19 cellular contexts compared by ENCODE assay signal in genomic region chr6:124858564-124858963, GRCh38.
DNase-seq lines count a peak whose midpoint lies in the region; ATAC-seq, FAIRE-seq and TF ChIP-seq lines count a peak whose summit lies in the region.
"Had no signal": no experiment of that assay in that cellular context is flagged by ENCODE, and none has a peak within 500 bp of the region (broad histone marks: within the 10 kb centered on the region; RNA-seq: fewer than 3 reads in every experiment).

No MANE protein-coding gene starts in this region.

- H4K91ac ChIP-seq in IMR-90 (ENCODE audit: insufficient read depth, low read depth, low read length) = no peak overlapping the region
- H4K91ac ChIP-seq in H1 (replicated peaks; ENCODE audit: insufficient read length, low read length) = no peak overlapping the region

- CTCF ChIA-PET in A673 (lab: Charles Lee) (no interaction called here), IMR-90 (lab: Yijun Ruan, JAX) (no interaction called here), H1 (lab: Charles Lee; ENCODE audit: partially characterized antibody) (interaction anchor here (1.0 to 1.6 kb wide), 3 partner anchors 9 to 254 kb away, joined by 3 to 4 read pairs (median 3); no protein-coding TSS in a partner anchor)

- H3K36me3 ChIP-seq in A673 (ENCODE audit: insufficient read depth, low read length, poor library complexity, severe bottlenecking) (no peaks in the 10 kb centered on the region), IMR-90 (ENCODE audit: control insufficient read depth, insufficient read depth, low read length) (no peaks in the 10 kb centered on the region), H1 (ENCODE audit: control insufficient read depth in 2 of 4, insufficient read depth in 4 of 4, low read length in 3 of 4) (no peaks in the 10 kb centered on the region), osteoblast (ENCODE audit: insufficient read depth, low read length) (no peaks in the 10 kb centered on the region), tibial nerve (no peaks in the 10 kb centered on the region)
- H3K36me3 ChIP-seq: BLaER1 had no signal

- H2BK12ac ChIP-seq in H1 (ENCODE audit: low read depth, low read length) = no peak overlapping the region

- TF ChIP-seq CTCF in A673 (conservative IDR thresholded peaks at IDR 0.05; ENCODE audit: low read depth, low read length) (no peak), IMR-90 (conservative IDR thresholded peaks at IDR 0.05; ENCODE audit: low read depth, low read length) (no peak), H1 (IDR thresholded peaks at IDR 0.05; ENCODE audit: control extremely low read depth in 1 of 3, insufficient read depth in 1 of 3, low read depth in 1 of 3, low read length in 3 of 3) (no peak), osteoblast (IDR thresholded peaks at IDR 0.05; ENCODE audit: extremely low read depth, low read depth, low read length) (no peak), tibial nerve (IDR thresholded peaks at IDR 0.05) (no peak)

- FAIRE-seq in H1 (lab: Jason Lieb, UNC) = no peak
- FAIRE-seq: GM19239 had no signal

- dilution Hi-C loops in IMR-90 (cut with HindIII; ENCODE audit: low sequenced_read_pairs, unreplicated experiment) = no loop called here

- DNase-seq in A673 (ENCODE audit: low spot score) (peak; percentile 31), IMR-90 (no peak), H1 (ENCODE audit: low read depth in 1 of 2, low spot score in 2 of 2) (no peak), osteoblast (ENCODE audit: insufficient read length, low spot score, missing footprints) (no peak), globus pallidus (ENCODE audit: low spot score) (no peak), amniotic stem cell (lab: John Stamatoyannopoulos, UW) (no peak), tibial nerve (ENCODE audit: low spot score in 2 of 2) (no peak)
- DNase-seq: AML-193; Caco-2; CD8-positive, alpha-beta memory T cell; DMS53; GF-D8; GOT3 had no signal

- H2BK15ac ChIP-seq in IMR-90 (ENCODE audit: low read depth, low read length) = no peak overlapping the region
- H2BK15ac ChIP-seq in H1 (ENCODE audit: low read length) = no peak overlapping the region

- intact Hi-C loops in A673 (cut with micrococcal nuclease; ENCODE audit: unreplicated experiment) = loop anchor here (10.0 kb wide), 2 partner anchors 1054 to 1464 kb away; partner anchors contain the start of gene NKAIN2
- intact Hi-C loops in IMR-90 (cut with micrococcal nuclease) = no loop called here

- H2BK5ac ChIP-seq in IMR-90 (ENCODE audit: low read depth, low read length, poor library complexity, severe bottlenecking) (no peak overlapping the region), H1 (ENCODE audit: low read depth, low read length) (no peak overlapping the region)

- TF ChIP-seq RAD21 in IMR-90 (IDR thresholded peaks at IDR 0.05; ENCODE audit: low read length) (no peak), H1 (IDR thresholded peaks at IDR 0.05 in 1 of 2, conservative IDR thresholded peaks at IDR 0.05 in 1 of 2; ENCODE audit: low read depth in 2 of 2, low read length in 2 of 2) (no peak)

- H3K4me1 ChIP-seq in A673 (ENCODE audit: insufficient read depth, low read length, poor library complexity, severe bottlenecking) (peaks cover 14% of the 10 kb centered on the region), IMR-90 (ENCODE audit: control insufficient read depth, insufficient read depth, low read length) (peaks cover 3% of the 10 kb centered on the region), H1 (replicated peaks in 1 of 4; ENCODE audit: control insufficient read depth in 3 of 4, insufficient read depth in 4 of 4, low read length in 3 of 4) (peaks cover 0 to 2% (median 0%) of the 10 kb centered on the region in 4 experiments; a peak in 1 of 7 replicates), osteoblast (ENCODE audit: insufficient read depth, low read length) (no peaks in the 10 kb centered on the region), tibial nerve (no peaks in the 10 kb centered on the region)
- H3K4me1 ChIP-seq: BLaER1, Caco-2 had no signal

- H3K27me3 ChIP-seq in A673 (replicated peaks; ENCODE audit: insufficient read depth, low read depth, low read length, poor library complexity) (no peaks in the 10 kb centered on the region), IMR-90 (ENCODE audit: control insufficient read depth, insufficient read depth, low read length) (no peaks in the 10 kb centered on the region), H1 (replicated peaks in 1 of 4; ENCODE audit: control insufficient read depth in 3 of 4, extremely low read depth in 1 of 4, insufficient read depth in 3 of 4, low read length in 3 of 4) (no peaks in the 10 kb centered on the region), osteoblast (ENCODE audit: insufficient read depth, low read length) (no peaks in the 10 kb centered on the region), tibial nerve (no peaks in the 10 kb centered on the region)
- H3K27me3 ChIP-seq: BLaER1 had no signal

- no peak overlapping the region for H3K14ac ChIP-seq in IMR-90 (replicated peaks; ENCODE audit: low read depth, low read length)
- H3K14ac ChIP-seq in H1 (ENCODE audit: insufficient read length) = no peak overlapping the region

- H3K9ac ChIP-seq in IMR-90 (ENCODE audit: low read depth, low read length) (no peak overlapping the region), H1 (replicated peaks in 1 of 4; ENCODE audit: extremely low read depth in 1 of 4, low read depth in 3 of 4, low read length in 3 of 4) (no peak overlapping the region; a peak in 1 of 7 replicates)
- H3K9ac ChIP-seq: BLaER1, KMS-11 had no signal

- no peak overlapping the region for H3K27ac ChIP-seq in A673 (ENCODE audit: low read depth, low read length, poor library complexity, severe bottlenecking)
- no peak overlapping the region for H3K27ac ChIP-seq in IMR-90 (ENCODE audit: insufficient read depth, low read length)
- no peak overlapping the region for H3K27ac ChIP-seq in H1 (ENCODE audit: low read depth, low read length)
- no peak overlapping the region for H3K27ac ChIP-seq in osteoblast (ENCODE audit: low read depth, low read length)
- H3K27ac ChIP-seq in tibial nerve = no peak overlapping the region
- H3K27ac ChIP-seq: 22Rv1, BLaER1, KMS-11 had no signal

- no peak overlapping the region for H2AK5ac ChIP-seq in IMR-90 (ENCODE audit: low read depth, low read length)
- H2AK5ac ChIP-seq in H1 (ENCODE audit: low read depth, low read length) = no peak overlapping the region

- H2BK20ac ChIP-seq in IMR-90 (ENCODE audit: low read depth, low read length) = no peak overlapping the region
- H2BK20ac ChIP-seq in H1 (ENCODE audit: low read length) = no peak overlapping the region

- H3K4me3 ChIP-seq in A673 (ENCODE audit: low read depth, low read length, poor library complexity, severe bottlenecking) (no peak overlapping the region), IMR-90 (ENCODE audit: insufficient read depth, low read depth, low read length) (no peak overlapping the region), H1 (ENCODE audit: extremely low read depth in 1 of 4, insufficient read depth in 2 of 4, low read depth in 3 of 4, low read length in 4 of 4) (no peak overlapping the region), osteoblast (ENCODE audit: insufficient read depth, low read length) (no peak overlapping the region), tibial nerve (no peak overlapping the region)
- H3K4me3 ChIP-seq: BLaER1 had no signal

- no peaks in the 10 kb centered on the region for H3K79me2 ChIP-seq in H1 (ENCODE audit: control insufficient read depth in 1 of 2, insufficient read depth in 2 of 2, low read length in 2 of 2)
- no peaks in the 10 kb centered on the region for H3K79me2 ChIP-seq in osteoblast (ENCODE audit: insufficient read depth, low read length)

- H3K23me2 ChIP-seq in H1 (ENCODE audit: low read depth, low read length) = no peaks in the 10 kb centered on the region

- H3K4ac ChIP-seq in IMR-90 (ENCODE audit: low read depth, low read length) = no peak overlapping the region
- no peak overlapping the region for H3K4ac ChIP-seq in H1 (replicated peaks; ENCODE audit: insufficient read length, low read depth, low read length)

- H3K18ac ChIP-seq in IMR-90 (ENCODE audit: low read depth, low read length) = no peak overlapping the region
- no peak overlapping the region for H3K18ac ChIP-seq in H1 (ENCODE audit: extremely low read depth, low read length)

- H2AFZ ChIP-seq in IMR-90 (replicated peaks; ENCODE audit: low read length, poor library complexity) (no peak overlapping the region), H1 (ENCODE audit: low read length) (peak overlapping the region; percentile 84), osteoblast (ENCODE audit: low read length) (peak overlapping the region; percentile 60)

- H4K20me1 ChIP-seq in IMR-90 (ENCODE audit: insufficient read depth, low read length) (no peaks in the 10 kb centered on the region), H1 (replicated peaks in 1 of 2; ENCODE audit: control insufficient read depth in 1 of 2, insufficient read depth in 2 of 2, low read length in 2 of 2) (no peaks in the 10 kb centered on the region), osteoblast (ENCODE audit: insufficient read depth, low read length) (no peaks in the 10 kb centered on the region)
- H4K20me1 ChIP-seq: BLaER1 had no signal

- no peak for ATAC-seq in IMR-90 (ENCODE audit: low read depth)
- no peak for ATAC-seq in HG03571 (IDR thresholded peaks at IDR 0.05; ENCODE audit: unreplicated experiment)
- ATAC-seq: HCT116 had no signal

- POLR2A ChIA-PET in A673 (lab: Charles Lee; ENCODE audit: low non-redundant PET) = no interaction called here
- POLR2A ChIA-PET in IMR-90 (lab: Charles Lee; ENCODE audit: unreplicated experiment) = no interaction called here
- POLR2A ChIA-PET in H1 (lab: Charles Lee; ENCODE audit: partially characterized antibody) = no interaction called here

- no peak overlapping the region for H2BK120ac ChIP-seq in IMR-90 (ENCODE audit: low read depth, low read length)
- no peak overlapping the region for H2BK120ac ChIP-seq in H1 (replicated peaks; ENCODE audit: low read depth, low read length)

- no TSS peak for BruUV-seq in A673 (replicated peaks; lab: Mats Ljungman, UMichigan)
- no TSS peak for BruUV-seq in IMR-90 (replicated peaks; lab: Mats Ljungman, UMichigan)

- H3K56ac ChIP-seq in IMR-90 (ENCODE audit: extremely low read depth, insufficient read depth, low read length) (no peak overlapping the region), H1 (replicated peaks; ENCODE audit: insufficient read length, low read depth, low read length) (no peak overlapping the region)

- H2AK9ac ChIP-seq in IMR-90 (replicated peaks; ENCODE audit: low read depth, low read length, poor library complexity) = peak overlapping the region; percentile 33

- H4K8ac ChIP-seq in IMR-90 (ENCODE audit: low read depth in 2 of 2, low read length in 2 of 2) (no peak overlapping the region), H1 (ENCODE audit: extremely low read depth, insufficient read depth, low read length) (no peak overlapping the region)

- no CpG with 5 or more reads among the region's 3 CpGs for WGBS in IMR-90 (ENCODE audit: extremely low coverage in 2 of 2, insufficient read length in 1 of 2), 2 experiments
- WGBS in H1 (ENCODE audit: extremely low coverage in 1 of 2, insufficient coverage in 1 of 2, insufficient read length in 1 of 2, insufficient replicate concordance in 2 of 2, low coverage in 1 of 2, low lambda C conversion rate in 2 of 2, missing lambda C conversion rate in 1 of 2), 2 experiments = 81% methylated on average over 3 of the region's 3 CpGs; no CpG with 5 or more reads in 1 of the 2 experiments
- WGBS in tibial nerve, 2 donors = 78 to 87% methylated on average over 3 of the region's 3 CpGs

- H4K5ac ChIP-seq in IMR-90 (ENCODE audit: low read depth, low read length) (no peak overlapping the region), H1 (ENCODE audit: insufficient read length, low read depth, low read length) (no peak overlapping the region)

- no peaks in the 10 kb centered on the region for H3K9me1 ChIP-seq in IMR-90 (ENCODE audit: insufficient read depth, low read length)

- H3K79me1 ChIP-seq in IMR-90 (ENCODE audit: low read depth in 1 of 2, low read length in 2 of 2) (no peaks in the 10 kb centered on the region), H1 (ENCODE audit: low read depth, low read length) (no peaks in the 10 kb centered on the region)

- TF ChIP-seq EP300 in H1 (IDR thresholded peaks at IDR 0.05; ENCODE audit: borderline replicate concordance in 1 of 2, low read depth in 2 of 2, low read length in 2 of 2) (no peak), tibial nerve (IDR thresholded peaks at IDR 0.05) (no peak)

- in situ Hi-C loops in IMR-90 (cut with MboI; ENCODE audit: low sequenced_read_pairs) = no loop called here

- H3K4me2 ChIP-seq in IMR-90 (ENCODE audit: low read depth, low read length) (peak overlapping the region; percentile 35; the same call in 1 of the 2 replicates), H1 (ENCODE audit: insufficient read depth in 1 of 2, low read depth in 2 of 2, low read length in 2 of 2) (no peak overlapping the region), osteoblast (ENCODE audit: insufficient read depth, low read length) (peak overlapping the region; percentile 46)
- H3K4me2 ChIP-seq: BLaER1, KMS-11 had no signal

- H3K9me3 ChIP-seq in A673 (ENCODE audit: low read depth, low read length, poor library complexity, severe bottlenecking) = no peaks in the 10 kb centered on the region
- H3K9me3 ChIP-seq in IMR-90 (ENCODE audit: control insufficient read depth, insufficient read depth, low read length) = no peaks in the 10 kb centered on the region
- no peaks in the 10 kb centered on the region for H3K9me3 ChIP-seq in H1 (ENCODE audit: insufficient read depth in 2 of 2, low read depth in 1 of 2, low read length in 1 of 2)
- H3K9me3 ChIP-seq in osteoblast (ENCODE audit: low read depth, low read length) = no peaks in the 10 kb centered on the region
- H3K9me3 ChIP-seq in tibial nerve = no peaks in the 10 kb centered on the region
- H3K9me3 ChIP-seq: Caco-2 had no signal

- TF ChIP-seq POLR2A in IMR-90 (IDR thresholded peaks at IDR 0.05; ENCODE audit: low read depth, low read length) (no peak), H1 (IDR thresholded peaks at IDR 0.05; ENCODE audit: control extremely low read depth in 1 of 2, low read depth in 2 of 2, low read length in 2 of 2) (no peak), tibial nerve (IDR thresholded peaks at IDR 0.05) (no peak)

- H3K23ac ChIP-seq in IMR-90 (ENCODE audit: low read depth, low read length) (no peak overlapping the region), H1 (ENCODE audit: insufficient read length) (no peak overlapping the region)

Comparison
In these comparisons a context has a peak if more than half of its experiments do, and no peak if none do; other contexts are left out.
1. H3K4me2 ChIP-seq: peak in IMR-90 (single experiment) and osteoblast (single experiment); none in H1 (0 of 2).